24 cellular contexts compared by ENCODE assay signal in the genomic region with DNA sequence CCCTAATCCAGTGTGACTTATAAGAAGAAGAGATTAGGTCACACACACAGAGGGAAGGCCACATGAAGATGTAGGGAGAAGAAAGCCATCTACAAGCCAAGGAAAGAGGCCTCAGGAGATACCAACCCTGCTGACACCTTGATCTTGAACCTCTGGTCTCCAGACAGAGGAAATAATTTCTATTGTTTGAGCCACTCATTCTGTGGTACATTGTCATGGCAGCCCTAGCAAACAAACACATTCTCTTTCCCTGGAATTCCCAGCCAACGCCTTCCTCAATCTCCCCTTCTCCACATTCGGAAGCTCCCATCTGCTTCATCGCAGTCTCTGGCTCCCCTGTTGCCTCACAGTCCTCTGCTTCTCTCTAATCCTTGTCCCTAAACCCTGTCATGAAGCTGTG.
"Had no signal": no experiment of that assay in that cellular context is flagged by ENCODE, and none has a peak within 500 bp of the region (broad histone marks: within the 10 kb centered on the region; RNA-seq: fewer than 3 reads in every experiment).

No MANE protein-coding gene starts in this region.

- H3K4me3 Mint-ChIP-seq: dendritic cell treated with granulocyte-macrophage colony-stimulating factor and Interleukin-4, amounts not matched to agents 40 ng/mL and 50 ng/mL, for 4 days; naive thymus-derived CD8-positive, alpha-beta T cell; nephron progenitor cell; stimulated activated memory B cell treated with anti-CD40 and anti-IgM and Interleukin-4, amounts not matched to agents 10 μg/mL and 1 μg/mL and 100 μg/mL, for 72 hours; type B pancreatic cell had no signal

- H3K79me2 ChIP-seq: hepatocyte, parathyroid adenoma had no signal

- H3K4me1 ChIP-seq: left lung, parathyroid adenoma, prostate gland, right atrium auricular region, testis had no signal

- DNase-seq: caudate nucleus; effector memory CD4-positive, alpha-beta T cell; heart left ventricle; left cardiac atrium; left lung; nephron progenitor cell; spleen; stimulated activated CD4-positive, alpha-beta T cell treated with anti-CD3 and anti-CD28 coated beads, Interleukin-4, amount 100 ng/mL, for 4 hours; stimulated activated naive CD8-positive, alpha-beta T cell treated with anti-CD3 and anti-CD28 coated beads, Interleukin-15, Interleukin-2, amounts not matched to agents 100 U/mL and 50 U/mL, for 24 hours; substantia nigra; testis; tibial artery had no signal

- ATAC-seq: heart left ventricle; left cardiac atrium; left lung; naive thymus-derived CD8-positive, alpha-beta T cell; sciatic nerve; stimulated activated memory B cell treated with anti-CD40 and anti-IgM and Interleukin-4, amounts not matched to agents 10 μg/mL and 1 μg/mL and 100 μg/mL, for 72 hours; stimulated activated naive CD8-positive, alpha-beta T cell treated with anti-CD3 and anti-CD28 coated beads, Interleukin-15, Interleukin-2, amounts not matched to agents 100 U/mL and 50 U/mL, for 24 hours had no signal

- H3K36me3 Mint-ChIP-seq: naive thymus-derived CD8-positive, alpha-beta T cell; type B pancreatic cell had no signal

- H3K9me3 ChIP-seq: esophagus muscularis mucosa, heart left ventricle, left lung, neutrophil, prostate gland, right atrium auricular region, spleen, testis, tibial artery had no signal

- H3K27ac ChIP-seq: hepatocyte, left lung, neutrophil, parathyroid adenoma, prostate gland, right atrium auricular region, skin epidermis, spleen, testis, tibial artery had no signal

- H3K4me2 ChIP-seq: hepatocyte had no signal

- H3K9me3 Mint-ChIP-seq: dendritic cell treated with granulocyte-macrophage colony-stimulating factor and Interleukin-4, amounts not matched to agents 40 ng/mL and 50 ng/mL, for 4 days; naive thymus-derived CD8-positive, alpha-beta T cell; nephron progenitor cell; stimulated activated memory B cell treated with anti-CD40 and anti-IgM and Interleukin-4, amounts not matched to agents 10 μg/mL and 1 μg/mL and 100 μg/mL, for 72 hours; type B pancreatic cell had no signal

- H3K9ac ChIP-seq: parathyroid adenoma had no signal

- H3K27ac Mint-ChIP-seq: dendritic cell treated with granulocyte-macrophage colony-stimulating factor and Interleukin-4, amounts not matched to agents 40 ng/mL and 50 ng/mL, for 4 days; nephron progenitor cell; stimulated activated memory B cell treated with anti-CD40 and anti-IgM and Interleukin-4, amounts not matched to agents 10 μg/mL and 1 μg/mL and 100 μg/mL, for 72 hours; type B pancreatic cell had no signal

- H3K27me3 ChIP-seq: esophagus muscularis mucosa, heart left ventricle, hepatocyte, left lung, right atrium auricular region, testis, tibial artery had no signal

- H3K36me3 ChIP-seq: left lung, prostate gland, right atrium auricular region, tibial artery had no signal

- H2AFZ ChIP-seq: hepatocyte, parathyroid adenoma had no signal

- H3K27me3 Mint-ChIP-seq: dendritic cell treated with granulocyte-macrophage colony-stimulating factor and Interleukin-4, amounts not matched to agents 40 ng/mL and 50 ng/mL, for 4 days; stimulated activated memory B cell treated with anti-CD40 and anti-IgM and Interleukin-4, amounts not matched to agents 10 μg/mL and 1 μg/mL and 100 μg/mL, for 72 hours had no signal

- H3K4me3 ChIP-seq: esophagus muscularis mucosa, heart left ventricle, hepatocyte, left lung, prostate gland, right atrium auricular region, skin epidermis, spleen, testis, tibial artery had no signal
